16 cellular contexts compared by ENCODE assay signal in genomic region chr10:122475581-122475980, GRCh38. TPM values are rescaled to one million over a fixed set of nuclear protein-coding genes. Genes with fewer than 3 reads are reported as not detected.
DNase-seq lines count a peak whose midpoint lies in the region; ATAC-seq and TF ChIP-seq lines count a peak whose summit lies in the region.
"Had no signal": no experiment of that assay in that cellular context is flagged by ENCODE, and none has a peak within 500 bp of the region (broad histone marks: within the 10 kb centered on the region; RNA-seq: fewer than 3 reads in every experiment).

No MANE protein-coding gene starts in this region.

- peaks cover 72% of the 10 kb centered on the region for H3K79me2 ChIP-seq in osteoblast (ENCODE audit: insufficient read depth, low read length)

- H3K27me3 ChIP-seq in osteoblast (ENCODE audit: insufficient read depth, low read length) = no peaks in the 10 kb centered on the region
- H3K27me3 ChIP-seq in effector memory CD4-positive, alpha-beta T cell (replicated peaks; ENCODE audit: control insufficient read depth, insufficient read depth, low read length, poor library complexity, severe bottlenecking) = no peaks in the 10 kb centered on the region
- H3K27me3 ChIP-seq: testis had no signal

- H3K4me3 ChIP-seq in osteoblast (ENCODE audit: insufficient read depth, low read length) = no peak overlapping the region
- H3K4me3 ChIP-seq in effector memory CD4-positive, alpha-beta T cell (ENCODE audit: insufficient read depth, low read depth, low read length, poor library complexity, severe bottlenecking) = no peak overlapping the region
- H3K4me3 ChIP-seq: HAP-1, testis had no signal

- no peak overlapping the region for H3K27ac ChIP-seq in osteoblast (ENCODE audit: low read depth, low read length)
- H3K27ac ChIP-seq in effector memory CD4-positive, alpha-beta T cell (ENCODE audit: insufficient read depth, low read length, poor library complexity, severe bottlenecking) = no peak overlapping the region
- H3K27ac ChIP-seq: KMS-11, parathyroid adenoma had no signal

- intact Hi-C loops in cardiac septum (cut with DNase I) = no loop called here

- peaks cover 19% of the 10 kb centered on the region for H4K20me1 ChIP-seq in osteoblast (ENCODE audit: insufficient read depth, low read length)

- no peak overlapping the region for H3K4me2 ChIP-seq in osteoblast (ENCODE audit: insufficient read depth, low read length)
- H3K4me2 ChIP-seq: KMS-11 had no signal

- H3K4me3 Mint-ChIP-seq in T-helper 17 cell = no peak overlapping the region

- no peak overlapping the region for H2AFZ ChIP-seq in osteoblast (ENCODE audit: low read length)
- H2AFZ ChIP-seq: parathyroid adenoma had no signal

- H3K9me3 ChIP-seq in T-helper 17 cell (ENCODE audit: control insufficient read depth, low read length, poor library complexity, severe bottlenecking) (no peaks in the 10 kb centered on the region), osteoblast (ENCODE audit: low read depth, low read length) (no peaks in the 10 kb centered on the region)
- H3K9me3 ChIP-seq in effector memory CD4-positive, alpha-beta T cell (ENCODE audit: control insufficient read depth, low read length) = no peaks in the 10 kb centered on the region
- H3K9me3 ChIP-seq: BE2C, HAP-1, testis had no signal

- DNase-seq in AG20443 (ENCODE audit: low spot score) = peak; percentile 81
- no peak for DNase-seq in T-helper 17 cell
- DNase-seq in cardiac septum (ENCODE audit: low spot score) = peak; percentile 50
- DNase-seq in osteoblast (ENCODE audit: insufficient read length, low spot score, missing footprints) = peak; percentile 89
- DNase-seq in putamen (ENCODE audit: low spot score) = no peak
- DNase-seq in cortex of kidney (lab: John Stamatoyannopoulos, UW) = no peak
- DNase-seq in effector memory CD4-positive, alpha-beta T cell = no peak
- no peak for DNase-seq in SHP77 (lab: John Stamatoyannopoulos, UW)
- DNase-seq: BE2C, kidney glomerular epithelial cell, NCI-H2227 treated with DMSO at 0.1 percent for 48 hours, RPMI8226 had no signal

- peaks cover 2% of the 10 kb centered on the region for H3K36me3 Mint-ChIP-seq in T-helper 17 cell (ENCODE audit: low read depth)

- TF ChIP-seq CTCF in osteoblast (IDR thresholded peaks at IDR 0.05; ENCODE audit: extremely low read depth, low read depth, low read length) = no peak

- ATAC-seq in T-helper 17 cell = no peak

- peaks cover 7% of the 10 kb centered on the region for H3K4me1 Mint-ChIP-seq in T-helper 17 cell

- H3K27ac Mint-ChIP-seq in T-helper 17 cell = peak overlapping the region; percentile 16

- H3K4me1 ChIP-seq in osteoblast (ENCODE audit: insufficient read depth, low read length) = peaks cover 22% of the 10 kb centered on the region
- H3K4me1 ChIP-seq in effector memory CD4-positive, alpha-beta T cell (ENCODE audit: control insufficient read depth, insufficient read depth, low read length, poor library complexity, severe bottlenecking) = no peaks in the 10 kb centered on the region
- H3K4me1 ChIP-seq: BE2C had no signal

- H3K36me3 ChIP-seq in osteoblast (ENCODE audit: insufficient read depth, low read length) = no peaks in the 10 kb centered on the region
- H3K36me3 ChIP-seq in effector memory CD4-positive, alpha-beta T cell (ENCODE audit: control insufficient read depth, insufficient read depth, low read length) = no peaks in the 10 kb centered on the region
- H3K36me3 ChIP-seq: BE2C, HAP-1 had no signal

- H3K27me3 Mint-ChIP-seq in T-helper 17 cell = peaks cover 32% of the 10 kb centered on the region

RNA-seq across cellular contexts. Expression of gene HTRA1, which starts 14.2 kb away (rescaled TPM):
- under 1 TPM; 0.30 to 0.55 TPM for total RNA-seq in T-helper 17 cell
- total RNA-seq in cardiac septum = 104 TPM
- 392 and 413 TPM in 2 replicates for total RNA-seq in osteoblast

RNA-seq across cellular contexts. Expression of gene ARMS2, which starts 21.1 kb away (rescaled TPM):
- not detected for total RNA-seq in T-helper 17 cell
- total RNA-seq in cardiac septum = 0.92 TPM
- not detected in 2 replicates for total RNA-seq in osteoblast

Comparison
In these comparisons a context has a peak if more than half of its experiments do, and no peak if none do; other contexts are left out.
1. DNase-seq: peak in AG20443 (single experiment), cardiac septum (single experiment) and osteoblast (single experiment); none in T-helper 17 cell (0 of 3), putamen (single experiment), cortex of kidney (single experiment), effector memory CD4-positive, alpha-beta T cell (0 of 3) and SHP77 (0 of 2).
2. RNA of gene HTRA1, which starts 14.2 kb away (total RNA-seq): 392 to 413 TPM in osteoblast and 104 TPM in cardiac septum (single experiment); 0.30 to 0.55 TPM in T-helper 17 cell; every median in the first group is over 10 times any median in the second.